In the genomic region with DNA sequence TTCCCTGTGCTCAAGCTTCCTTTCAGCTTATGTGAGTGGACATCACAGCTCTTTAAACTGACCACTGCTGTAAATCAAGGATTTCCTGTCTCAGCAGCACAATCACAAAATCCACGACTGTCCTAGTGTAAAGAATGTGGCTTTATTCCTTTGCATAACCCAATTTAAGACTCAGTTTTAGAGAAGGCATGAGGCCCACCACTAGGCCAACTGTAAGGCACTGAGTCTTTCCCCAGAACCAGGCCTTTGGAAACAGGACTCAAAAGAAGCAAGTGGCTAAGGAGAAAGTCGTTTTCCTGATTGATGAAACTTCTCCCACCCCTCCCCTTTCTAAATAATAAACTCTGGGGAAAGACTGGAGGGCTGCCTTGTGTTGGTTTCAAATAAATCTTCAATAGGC, we compare ENCODE assay signal across 21 cellular contexts. TPM values are rescaled to one million over a fixed set of nuclear protein-coding genes. Genes with fewer than 3 reads are reported as not detected.
DNase-seq lines count a peak whose midpoint lies in the region; ATAC-seq, FAIRE-seq and TF ChIP-seq lines count a peak whose summit lies in the region.
"Had no signal": no experiment of that assay in that cellular context is flagged by ENCODE, and none has a peak within 500 bp of the region (broad histone marks: within the 10 kb centered on the region; RNA-seq: fewer than 3 reads in every experiment).

No MANE protein-coding gene starts in this region.

- no peak overlapping the region for H2BK15ac ChIP-seq in H1 (ENCODE audit: low read length)

- TF ChIP-seq EP300 in H1 (IDR thresholded peaks at IDR 0.05; ENCODE audit: borderline replicate concordance in 1 of 2, low read depth in 2 of 2, low read length in 2 of 2): no peak

- no peak overlapping the region for H4K5ac ChIP-seq in H1 (ENCODE audit: insufficient read length, low read depth, low read length)

- H4K20me1 ChIP-seq in H1 (replicated peaks in 1 of 2; ENCODE audit: control insufficient read depth in 1 of 2, insufficient read depth in 2 of 2, low read length in 2 of 2): no peaks in the 10 kb centered on the region

- H3K27ac Mint-ChIP-seq in activated CD8-positive, alpha-beta memory T cell treated with anti-CD3 and anti-CD28 coated beads, Interleukin-2, amount 10 ng/mL, durations not matched to agents 7 days and 5 days: peak overlapping the region; percentile 6
- no peak overlapping the region for H3K27ac Mint-ChIP-seq in immature natural killer cell
- H3K27ac Mint-ChIP-seq in stimulated activated naive B cell treated with anti-CD40 and anti-IgM and Interleukin-4, amounts not matched to agents 10 μg/mL and 1 μg/mL and 100 μg/mL, for 72 hours: peak overlapping the region; percentile 31

- H3K9ac ChIP-seq in H1 (replicated peaks in 1 of 4; ENCODE audit: extremely low read depth in 1 of 4, low read depth in 3 of 4, low read length in 3 of 4): no peak overlapping the region

- H2BK5ac ChIP-seq in H1 (ENCODE audit: low read depth, low read length): no peak overlapping the region

- no peak overlapping the region for H3K14ac ChIP-seq in H1 (ENCODE audit: insufficient read length)

- H3K23ac ChIP-seq in H1 (ENCODE audit: insufficient read length): no peak overlapping the region

- no peak for ATAC-seq in activated CD8-positive, alpha-beta memory T cell treated with anti-CD3 and anti-CD28 coated beads, Interleukin-2, amount 10 ng/mL, durations not matched to agents 7 days and 5 days
- ATAC-seq in stimulated activated naive B cell treated with anti-CD40 and anti-IgM and Interleukin-4, amounts not matched to agents 10 μg/mL and 1 μg/mL and 100 μg/mL, for 72 hours (replicated peaks): no peak
- no peak for ATAC-seq in GM21367 (IDR thresholded peaks at IDR 0.05; ENCODE audit: unreplicated experiment)

- no peaks in the 10 kb centered on the region for H3K79me1 ChIP-seq in H1 (ENCODE audit: low read depth, low read length)

- no peak overlapping the region for H2AFZ ChIP-seq in H1 (ENCODE audit: low read length)

- H3K27me3 Mint-ChIP-seq in activated CD8-positive, alpha-beta memory T cell treated with anti-CD3 and anti-CD28 coated beads, Interleukin-2, amount 10 ng/mL, durations not matched to agents 7 days and 5 days: peaks cover 96% of the 10 kb centered on the region
- peaks cover 49 to 74% (median 68%) of the 10 kb centered on the region in 3 donors for H3K27me3 Mint-ChIP-seq in immature natural killer cell (ENCODE audit: low read depth in 3 of 3)
- peaks cover 85 to 95% of the 10 kb centered on the region in 2 donors for H3K27me3 Mint-ChIP-seq in stimulated activated naive B cell treated with anti-CD40 and anti-IgM and Interleukin-4, amounts not matched to agents 10 μg/mL and 1 μg/mL and 100 μg/mL, for 72 hours

- TF ChIP-seq POLR2A in H1 (IDR thresholded peaks at IDR 0.05; ENCODE audit: control extremely low read depth in 1 of 2, low read depth in 2 of 2, low read length in 2 of 2): no peak

- peaks cover 23% of the 10 kb centered on the region for H3K36me3 Mint-ChIP-seq in activated CD8-positive, alpha-beta memory T cell treated with anti-CD3 and anti-CD28 coated beads, Interleukin-2, amount 10 ng/mL, durations not matched to agents 7 days and 5 days
- H3K36me3 Mint-ChIP-seq in immature natural killer cell: peaks cover 0 to 6% (median 0%) of the 10 kb centered on the region in 3 donors
- H3K36me3 Mint-ChIP-seq in stimulated activated naive B cell treated with anti-CD40 and anti-IgM and Interleukin-4, amounts not matched to agents 10 μg/mL and 1 μg/mL and 100 μg/mL, for 72 hours: peaks cover 5 to 9% of the 10 kb centered on the region in 2 donors
- H3K36me3 Mint-ChIP-seq: CD4-positive, alpha-beta memory T cell had no signal

- H3K27me3 ChIP-seq in H1 (replicated peaks in 1 of 4; ENCODE audit: control insufficient read depth in 3 of 4, extremely low read depth in 1 of 4, insufficient read depth in 3 of 4, low read length in 3 of 4): peaks cover 46 to 100% (median 90%) of the 10 kb centered on the region in 4 experiments

- no peak overlapping the region for H2AK5ac ChIP-seq in H1 (ENCODE audit: low read depth, low read length)

- WGBS in H1 (ENCODE audit: extremely low coverage in 1 of 2, insufficient coverage in 1 of 2, insufficient read length in 1 of 2, insufficient replicate concordance in 2 of 2, low coverage in 1 of 2, low lambda C conversion rate in 2 of 2, missing lambda C conversion rate in 1 of 2), 2 experiments: 7% methylated on average over 2 of the region's 2 CpGs; no CpG with 5 or more reads in 1 of the 2 experiments

- no peaks in the 10 kb centered on the region for H3K9me3 ChIP-seq in H1 (ENCODE audit: insufficient read depth in 2 of 2, low read depth in 1 of 2, low read length in 1 of 2)

- CTCF ChIA-PET in activated CD8-positive, alpha-beta memory T cell treated with anti-CD3 and anti-CD28 coated beads, Interleukin-2, amount 10 ng/mL, durations not matched to agents 7 days and 5 days (lab: Charles Lee): no interaction called here
- CTCF ChIA-PET in H1 (lab: Charles Lee; ENCODE audit: partially characterized antibody): interaction anchor here (8.0 kb wide), 1 partner anchor 99 kb away, joined by 62 read pairs; no protein-coding TSS in a partner anchor

- no peaks in the 10 kb centered on the region for H3K36me3 ChIP-seq in H1 (ENCODE audit: control insufficient read depth in 2 of 4, insufficient read depth in 4 of 4, low read length in 3 of 4)

- TF ChIP-seq RAD21 in H1 (IDR thresholded peaks at IDR 0.05 in 1 of 2, conservative IDR thresholded peaks at IDR 0.05 in 1 of 2; ENCODE audit: low read depth in 2 of 2, low read length in 2 of 2): no peak

- no peaks in the 10 kb centered on the region for H3K9me3 Mint-ChIP-seq in activated CD8-positive, alpha-beta memory T cell treated with anti-CD3 and anti-CD28 coated beads, Interleukin-2, amount 10 ng/mL, durations not matched to agents 7 days and 5 days (ENCODE audit: low read depth)
- peaks cover 0 to 9% (median under 1%) of the 10 kb centered on the region in 6 donors for H3K9me3 Mint-ChIP-seq in immature natural killer cell
- H3K9me3 Mint-ChIP-seq in stimulated activated naive B cell treated with anti-CD40 and anti-IgM and Interleukin-4, amounts not matched to agents 10 μg/mL and 1 μg/mL and 100 μg/mL, for 72 hours: peaks cover 0 to 4% of the 10 kb centered on the region in 2 donors

- H3K56ac ChIP-seq in H1 (replicated peaks; ENCODE audit: insufficient read length, low read depth, low read length): no peak overlapping the region

- no peak for TF ChIP-seq CTCF in H1 (IDR thresholded peaks at IDR 0.05; ENCODE audit: control extremely low read depth in 1 of 3, insufficient read depth in 1 of 3, low read depth in 1 of 3, low read length in 3 of 3)

- no peak overlapping the region for H2BK120ac ChIP-seq in H1 (replicated peaks; ENCODE audit: low read depth, low read length)

- 0 out of 2 replicates have a peak overlapping the region, but pooled peaks have one; percentile 13 for H2BK12ac ChIP-seq in H1 (ENCODE audit: low read depth, low read length)

- H3K4me3 ChIP-seq in H1 (ENCODE audit: extremely low read depth in 1 of 4, insufficient read depth in 2 of 4, low read depth in 3 of 4, low read length in 4 of 4): peak overlapping the region in 1 of 4 experiments; percentile 70; a peak in 4 of 8 replicates

- H3K4ac ChIP-seq in H1 (replicated peaks; ENCODE audit: insufficient read length, low read depth, low read length): no peak overlapping the region

- H3K4me1 Mint-ChIP-seq in activated CD8-positive, alpha-beta memory T cell treated with anti-CD3 and anti-CD28 coated beads, Interleukin-2, amount 10 ng/mL, durations not matched to agents 7 days and 5 days: peaks cover 52% of the 10 kb centered on the region
- H3K4me1 Mint-ChIP-seq in immature natural killer cell: peaks cover 40 to 62% of the 10 kb centered on the region in 2 donors
- peaks cover 26 to 73% of the 10 kb centered on the region in 2 donors for H3K4me1 Mint-ChIP-seq in stimulated activated naive B cell treated with anti-CD40 and anti-IgM and Interleukin-4, amounts not matched to agents 10 μg/mL and 1 μg/mL and 100 μg/mL, for 72 hours

- no peak overlapping the region for H4K91ac ChIP-seq in H1 (replicated peaks; ENCODE audit: insufficient read length, low read length)

- no peak overlapping the region for H3K4me3 Mint-ChIP-seq in activated CD8-positive, alpha-beta memory T cell treated with anti-CD3 and anti-CD28 coated beads, Interleukin-2, amount 10 ng/mL, durations not matched to agents 7 days and 5 days
- peak overlapping the region in 3 of 5 donors; percentile 5 to 53 (median 14) for H3K4me3 Mint-ChIP-seq in immature natural killer cell
- H3K4me3 Mint-ChIP-seq in stimulated activated naive B cell treated with anti-CD40 and anti-IgM and Interleukin-4, amounts not matched to agents 10 μg/mL and 1 μg/mL and 100 μg/mL, for 72 hours: no peak overlapping the region

- peaks cover 12 to 51% (median 27%) of the 10 kb centered on the region in 4 experiments for H3K4me1 ChIP-seq in H1 (replicated peaks in 1 of 4; ENCODE audit: control insufficient read depth in 3 of 4, insufficient read depth in 4 of 4, low read length in 3 of 4)

- peak; percentile 28 for FAIRE-seq in H1 (lab: Jason Lieb, UNC)
- FAIRE-seq: A204.1, GM12892, GM18507 had no signal

- no peak overlapping the region for H2BK20ac ChIP-seq in H1 (ENCODE audit: low read length)

- H3K23me2 ChIP-seq in H1 (ENCODE audit: low read depth, low read length): peaks cover 34% of the 10 kb centered on the region

- H3K27ac ChIP-seq in H1 (ENCODE audit: low read depth, low read length): no peak overlapping the region

- no peak for DNase-seq in activated CD8-positive, alpha-beta memory T cell treated with anti-CD3 and anti-CD28 coated beads, Interleukin-2, amount 10 ng/mL, durations not matched to agents 7 days and 5 days
- no peak for DNase-seq in activated CD8-positive, alpha-beta memory T cell treated with anti-CD3 and anti-CD28 coated beads, Interleukin-2, amount 50 U/mL, for 48 hours
- no peak for DNase-seq in H1 (ENCODE audit: low read depth in 1 of 2, low spot score in 2 of 2)
- DNase-seq in immature natural killer cell: no peak
- no peak for DNase-seq in stimulated activated naive B cell treated with anti-CD40 and anti-IgM and Interleukin-4, amounts not matched to agents 10 μg/mL and 1 μg/mL and 100 μg/mL, for 72 hours
- no peak for DNase-seq in DMS114 treated with DMSO at 0.1 percent for 48 hours (lab: John Stamatoyannopoulos, UW; ENCODE audit: unreplicated experiment)
- no peak for DNase-seq in stimulated activated CD4-positive, alpha-beta T cell treated with anti-CD3 and anti-CD28 coated beads, Interleukin-4, amount 100 ng/mL, for 1 hour
- DNase-seq: CD4-positive, alpha-beta memory T cell; KG1; MV-4-11; NCI-H1694 treated with DMSO at 0.1 percent for 48 hours; NCI-H510A; NCI-H774; OCI-M1; SHP77 treated with DMSO at 0.1 percent for 48 hours had no signal

- peak overlapping the region; percentile 90 to 91 for H3K4me2 ChIP-seq in H1 (ENCODE audit: insufficient read depth in 1 of 2, low read depth in 2 of 2, low read length in 2 of 2)

- H4K8ac ChIP-seq in H1 (ENCODE audit: extremely low read depth, insufficient read depth, low read length): no peak overlapping the region

- H3K79me2 ChIP-seq in H1 (ENCODE audit: control insufficient read depth in 1 of 2, insufficient read depth in 2 of 2, low read length in 2 of 2): no peaks in the 10 kb centered on the region

- H3K18ac ChIP-seq in H1 (ENCODE audit: extremely low read depth, low read length): no peak overlapping the region; the same call in 1 of the 2 replicates

- POLR2A ChIA-PET in H1 (lab: Charles Lee; ENCODE audit: partially characterized antibody): no interaction called here

RNA-seq across cellular contexts. Expression of gene OLIG3, which starts 3.7 kb away (rescaled TPM):
- under 1 TPM; 0.18 to 0.94 TPM for total RNA-seq in activated CD8-positive, alpha-beta memory T cell treated with anti-CD3 and anti-CD28 coated beads, Interleukin-2, amount 10 ng/mL, durations not matched to agents 7 days and 5 days
- total RNA-seq in H1 (2021; fragmentation: NEBNext Ultra II Directional; extraction: Animal tissue kit (Norgen Biotek cat#: 25700)): 0.60 and 0.77 TPM in 2 replicates
- polyA plus RNA-seq in H1 (2011; rRNA removed) (1.3 and 1.4 TPM in 2 replicates), immature natural killer cell (not detected)
- polyA plus RNA-seq in H1 (2011; cell fraction: cytosol; rRNA removed): 0.70 TPM
- polyA plus RNA-seq in H1 (2011; cell fraction: nucleus; rRNA removed): 0.67 TPM
- polyA plus RNA-seq in H1 (2012, experiment 1 of 2): 0.74 to 0.88 TPM (median 0.79 TPM) in 4 replicates
- polyA plus RNA-seq in H1 (2012, experiment 2 of 2): 0.62 TPM
- polyA plus RNA-seq in H1 (2013, experiment 1 of 2): 0.14 TPM
- 0.26 TPM for polyA plus RNA-seq in H1 (2013, experiment 2 of 2)
- 0.27 and 0.38 TPM in 2 replicates for polyA minus RNA-seq in H1 (2011; rRNA and poly(A)+ RNA removed)
- 0.51 TPM for polyA minus RNA-seq in H1 (2011; cell fraction: cytosol; rRNA and poly(A)+ RNA removed)
- polyA minus RNA-seq in H1 (2011; cell fraction: nucleus; rRNA and poly(A)+ RNA removed): 1.2 TPM
- total RNA-seq: CD4-positive, alpha-beta memory T cell; RPMI7951 had no signal
- polyA plus RNA-seq: BJ; CD4-positive, alpha-beta memory T cell had no signal

Comparison
In these comparisons a context has a peak if more than half of its experiments do, and no peak if none do; other contexts are left out.
1. H3K27ac Mint-ChIP-seq: peak in activated CD8-positive, alpha-beta memory T cell treated with anti-CD3 and anti-CD28 coated beads, Interleukin-2, amount 10 ng/mL, durations not matched to agents 7 days and 5 days (single experiment) and stimulated activated naive B cell treated with anti-CD40 and anti-IgM and Interleukin-4, amounts not matched to agents 10 μg/mL and 1 μg/mL and 100 μg/mL, for 72 hours (single experiment); none in immature natural killer cell (0 of 6).
2. H3K4me3 Mint-ChIP-seq: peak in immature natural killer cell (3 of 5); none in activated CD8-positive, alpha-beta memory T cell treated with anti-CD3 and anti-CD28 coated beads, Interleukin-2, amount 10 ng/mL, durations not matched to agents 7 days and 5 days (single experiment) and stimulated activated naive B cell treated with anti-CD40 and anti-IgM and Interleukin-4, amounts not matched to agents 10 μg/mL and 1 μg/mL and 100 μg/mL, for 72 hours (0 of 2).